In genomic region chr2:159172403-159172802, GRCh38 we compare ENCODE assay signal across 27 cellular contexts.
"Had no signal": no experiment of that assay in that cellular context is flagged by ENCODE, and none has a peak within 500 bp of the region (broad histone marks: within the 10 kb centered on the region; RNA-seq: fewer than 3 reads in every experiment).

No MANE protein-coding gene starts in this region.

- ATAC-seq: activated T-cell treated with anti-CD3 and anti-CD28 coated beads, Interleukin-2, amount 50 U/mL, for 4 hours; T-cell had no signal

- H3K4me1 ChIP-seq: Peyer's patch had no signal

- H3K27ac ChIP-seq: brain microvascular endothelial cell, cardiac muscle cell, Peyer's patch, SK-N-MC had no signal

- FAIRE-seq: TTC549 had no signal

- H3K27me3 ChIP-seq: brain microvascular endothelial cell, cardiac muscle cell, MG63, Peyer's patch had no signal

- H3K9me3 ChIP-seq: MG63, Peyer's patch had no signal

- H3K4me3 ChIP-seq: cardiac muscle cell, MG63, Peyer's patch, SK-N-MC had no signal

- DNase-seq: activated B cell treated with CpG ODN at 0.5 μM for 24 hours; activated CD4-positive, alpha-beta memory T cell treated with anti-CD3 and anti-CD28 coated beads for 36 hours; activated CD4-positive, alpha-beta T cell treated with anti-CD3 and anti-CD28 coated beads for 1 hour; activated CD4-positive, alpha-beta T cell treated with anti-CD3 and anti-CD28 coated beads, Interleukin-2, amount 10 ng/mL, durations not matched to agents 7 days and 5 days; activated CD8-positive, alpha-beta memory T cell treated with anti-CD3 and anti-CD28 coated beads for 24 hours; activated effector memory CD4-positive, alpha-beta T cell treated with anti-CD3 and anti-CD28 coated beads, Interleukin-2, amount 50 U/mL, for 16 hours; activated naive CD4-positive, alpha-beta T cell treated with Interleukin-2 at 50 U/mL for 16 hours; activated naive CD8-positive, alpha-beta T cell treated with anti-CD3 and anti-CD28 coated beads for 36 hours; activated T-cell treated with anti-CD3 and anti-CD28 coated beads, Interleukin-2, amount 50 U/mL, for 4 hours; brain microvascular endothelial cell; MG63; MV-4-11; NCI-H1092 treated with DMSO at 0.1 percent for 48 hours; NCI-H1436; NCI-H1694 treated with DMSO at 0.1 percent for 48 hours; NCI-H2029 treated with DMSO at 0.1 percent for 48 hours; NCI-H345; NCI-H510A; NCI-H69; Peyer's patch; SIG-M5; T-cell; T-helper 2 cell; T1000 had no signal
